ENCODE assay signal across 19 cellular contexts in genomic region chr2:33122726-33123125, GRCh38.
"Had no signal": no experiment of that assay in that cellular context is flagged by ENCODE, and none has a peak within 500 bp of the region (broad histone marks: within the 10 kb centered on the region; RNA-seq: fewer than 3 reads in every experiment).

No MANE protein-coding gene starts in this region.

- H3K79me2 ChIP-seq: hepatocyte had no signal

- H3K9me3 Mint-ChIP-seq: activated T-cell treated with anti-CD3 and anti-CD28 coated beads, Interleukin-2, amount 50 U/mL, for 24 hours; activated T-helper 2 cell treated with anti-CD3 and anti-CD28 coated beads, Interferon-gamma antibody, Interleukin-2, Interleukin-4, amounts not matched to agents 10 μg/mL and 5 μg/mL and 100 μg/mL, durations not matched to agents 14 hours and 24 hours and 36 hours; dendritic cell treated with granulocyte-macrophage colony-stimulating factor and Interleukin-4, amounts not matched to agents 40 ng/mL and 50 ng/mL, for 4 days; T-cell had no signal

- H2AFZ ChIP-seq: hepatocyte had no signal

- H3K4me3 Mint-ChIP-seq: activated CD4-positive, alpha-beta T cell treated with anti-CD3 and anti-CD28 coated beads, Interleukin-2, amount 10 ng/mL, durations not matched to agents 7 days and 5 days; activated CD8-positive, alpha-beta T cell treated with anti-CD3 and anti-CD28 coated beads, Interleukin-2, amount 10 ng/mL, durations not matched to agents 7 days and 5 days; activated T-cell treated with anti-CD3 and anti-CD28 coated beads, Interleukin-2, amount 50 U/mL, for 24 hours; dendritic cell treated with granulocyte-macrophage colony-stimulating factor and Interleukin-4, amounts not matched to agents 40 ng/mL and 50 ng/mL, for 4 days; nephron progenitor cell; stimulated activated naive CD8-positive, alpha-beta T cell treated with anti-CD3 and anti-CD28 coated beads, Interleukin-15, Interleukin-2, amounts not matched to agents 100 ng/mL and 50 ng/mL, for 24 hours; T-cell; type B pancreatic cell had no signal

- H3K36me3 ChIP-seq: esophagus squamous epithelium, lower lobe of right lung had no signal

- H3K27ac Mint-ChIP-seq: activated CD4-positive, alpha-beta T cell treated with anti-CD3 and anti-CD28 coated beads, Interleukin-2, amount 10 ng/mL, durations not matched to agents 7 days and 5 days; activated CD8-positive, alpha-beta T cell treated with anti-CD3 and anti-CD28 coated beads, Interleukin-2, amount 10 ng/mL, durations not matched to agents 7 days and 5 days; activated T-cell treated with anti-CD3 and anti-CD28 coated beads, Interleukin-2, amount 50 U/mL, for 24 hours; activated T-helper 2 cell treated with anti-CD3 and anti-CD28 coated beads, Interferon-gamma antibody, Interleukin-2, Interleukin-4, amounts not matched to agents 10 μg/mL and 5 μg/mL and 100 μg/mL, durations not matched to agents 14 hours and 24 hours and 36 hours; dendritic cell treated with granulocyte-macrophage colony-stimulating factor and Interleukin-4, amounts not matched to agents 40 ng/mL and 50 ng/mL, for 4 days; stimulated activated naive CD8-positive, alpha-beta T cell treated with anti-CD3 and anti-CD28 coated beads, Interleukin-15, Interleukin-2, amounts not matched to agents 100 ng/mL and 50 ng/mL, for 24 hours; T-cell; type B pancreatic cell had no signal

- FAIRE-seq: endothelial cell of umbilical vein had no signal

- H3K27me3 Mint-ChIP-seq: type B pancreatic cell had no signal

- H3K4me1 ChIP-seq: lower lobe of right lung had no signal

- H3K4me2 ChIP-seq: hepatocyte had no signal

- H3K9me3 ChIP-seq: esophagus squamous epithelium, lower lobe of right lung had no signal

- H3K4me1 Mint-ChIP-seq: activated CD4-positive, alpha-beta T cell treated with anti-CD3 and anti-CD28 coated beads, Interleukin-2, amount 10 ng/mL, durations not matched to agents 7 days and 5 days; T-cell had no signal

- DNase-seq: activated CD4-positive, alpha-beta T cell treated with anti-CD3 and anti-CD28 coated beads, Interleukin-2, amount 10 ng/mL, durations not matched to agents 7 days and 5 days; activated CD8-positive, alpha-beta T cell treated with anti-CD3 and anti-CD28 coated beads, Interleukin-2, amount 10 ng/mL, durations not matched to agents 7 days and 5 days; activated naive CD4-positive, alpha-beta T cell treated with Interleukin-2 at 50 U/mL for 16 hours; activated T-cell treated with anti-CD3 and anti-CD28 coated beads, Interleukin-2, amount 50 U/mL, for 24 hours; effector CD8-positive, alpha-beta T cell; esophagus squamous epithelium; left cardiac atrium; lower lobe of right lung; nephron progenitor cell; nucleus accumbens; stimulated activated CD4-positive, alpha-beta T cell treated with anti-CD3 and anti-CD28 coated beads, Interleukin-2, amount 100 ng/mL, for 24 hours; T-cell had no signal

- ATAC-seq: activated CD4-positive, CD25-positive, alpha-beta regulatory T cell treated with anti-CD3 and anti-CD28 coated beads, Interleukin-2, amount 50 U/mL, for 24 hours; activated CD8-positive, alpha-beta T cell treated with anti-CD3 and anti-CD28 coated beads, Interleukin-2, amount 10 ng/mL, durations not matched to agents 7 days and 5 days; left cardiac atrium; lower lobe of right lung; T-cell had no signal

- H3K36me3 Mint-ChIP-seq: T-cell had no signal

- H3K4me3 ChIP-seq: esophagus squamous epithelium, hepatocyte, lower lobe of right lung had no signal

- H3K27ac ChIP-seq: esophagus squamous epithelium, hepatocyte, lower lobe of right lung had no signal

- H3K27me3 ChIP-seq: esophagus squamous epithelium, hepatocyte had no signal
